ENCODE assay signal across 1 cellular context in genomic region chr9:106916491-106917235, GRCh38.
TF ChIP-seq lines count a peak whose summit lies in the region.

No MANE protein-coding gene starts in this region.

TF ChIP-seq in HEK293, 187 proteins besides CTCF, POLR2A, EP300 and RAD21 (continued from another document):
- TF ChIP-seq ATF2 (tag by site-specific recombination; IDR thresholded peaks at IDR 0.05; ENCODE audit: low read depth), result no peak
